ENCODE assay signal across 8 cellular contexts in the genomic region with DNA sequence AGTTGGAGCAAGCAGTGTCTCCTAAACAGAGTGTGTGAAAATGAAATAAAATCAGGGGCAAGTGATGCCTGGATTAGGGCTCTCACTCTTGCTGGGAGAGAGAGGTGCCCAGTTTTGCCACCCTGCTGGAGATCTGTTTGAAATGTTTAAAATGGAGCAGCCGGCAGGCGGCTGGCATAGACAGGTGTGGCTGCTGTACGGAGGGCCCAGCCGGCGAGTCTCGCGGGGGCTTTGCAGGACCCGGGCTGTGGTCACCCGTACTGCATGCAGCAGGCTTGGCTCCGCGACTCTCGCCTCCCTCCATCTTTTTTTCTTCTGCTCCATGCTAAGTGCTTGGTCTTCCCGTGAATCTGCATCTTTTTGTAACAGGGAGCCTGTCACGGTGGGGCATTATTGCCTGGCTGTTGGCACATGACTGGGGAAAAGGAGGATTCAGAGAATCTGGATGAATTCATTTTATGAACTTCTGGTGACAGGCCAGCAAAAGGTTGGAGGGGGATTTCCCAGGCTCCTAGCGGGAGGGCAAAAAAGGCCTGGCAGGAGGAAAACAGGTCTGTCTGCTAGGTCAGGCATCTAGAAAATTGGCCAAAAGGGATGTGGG. TPM values are rescaled to one million over a fixed set of nuclear protein-coding genes. Genes with fewer than 3 reads are reported as not detected.
DNase-seq lines count a peak whose midpoint lies in the region; ATAC-seq, FAIRE-seq and TF ChIP-seq lines count a peak whose summit lies in the region.

No MANE protein-coding gene starts in this region.

- WGBS in GM12878 (ENCODE audit: insufficient coverage, insufficient replicate concordance, low lambda C conversion rate, missing lambda C conversion rate), result 18% methylated on average over 15 of the region's 15 CpGs

- H3K9me3 ChIP-seq in HUES6 (ENCODE audit: control insufficient read depth, insufficient read depth, low read depth, low read length) (no peaks in the 10 kb centered on the region), GM12878 (replicated peaks; ENCODE audit: control insufficient read depth, insufficient read depth, low read length) (no peaks in the 10 kb centered on the region), kidney (ENCODE audit: control insufficient read depth in 1 of 2, low read length in 2 of 2) (no peaks in the 10 kb centered on the region)

- intact Hi-C loops in GM12878 (cut with micrococcal nuclease; ENCODE audit: unreplicated experiment) (no loop called here), kidney (cut with DNase I) (no loop called here)

- SMC1A ChIA-PET in GM12878 (lab: Charles Lee; ENCODE audit: uncharacterized antibody, unreplicated experiment), result interaction anchor here (1.3 to 3.7 kb wide), 4 partner anchors 12 to 109 kb away, joined by 3 to 43 read pairs (median 14); no protein-coding TSS in a partner anchor

- H3K36me3 ChIP-seq in HUES6 (ENCODE audit: control insufficient read depth, insufficient read depth, low read length), result no peaks in the 10 kb centered on the region
- no peaks in the 10 kb centered on the region for H3K36me3 ChIP-seq in GM12878 (ENCODE audit: control insufficient read depth in 2 of 2, insufficient read depth in 2 of 2, low read length in 1 of 2)
- H3K36me3 ChIP-seq in kidney (ENCODE audit: control insufficient read depth in 1 of 2, insufficient read depth in 2 of 2, low read length in 2 of 2), result no peaks in the 10 kb centered on the region

- no peaks in the 10 kb centered on the region for H4K20me1 ChIP-seq in GM12878 (ENCODE audit: control insufficient read depth, insufficient read depth)

- no peak for TF ChIP-seq RAD21 in GM12878 (IDR thresholded peaks at IDR 0.05; ENCODE audit: insufficient read depth, low read depth, low read length)

- H3K9ac ChIP-seq in HUES6 (ENCODE audit: low read length) (peak overlapping the region; percentile 74), GM12878 (ENCODE audit: control insufficient read depth, insufficient read depth, low read length) (peak overlapping the region; percentile 59), kidney (ENCODE audit: low read length in 2 of 2) (peak overlapping the region; percentile 21 to 59)

- H3K79me2 ChIP-seq in GM12878 (ENCODE audit: control insufficient read depth, insufficient read depth, low read length), result peaks cover 52% of the 10 kb centered on the region

- H3K4me2 ChIP-seq in GM12878 (ENCODE audit: control insufficient read depth, insufficient read depth), result peak overlapping the region; percentile 78

- TF ChIP-seq EP300 in GM12878 (IDR thresholded peaks at IDR 0.05; ENCODE audit: borderline replicate concordance in 1 of 2, control insufficient read depth in 1 of 2, low read depth in 2 of 2, low read length in 2 of 2), result no peak

- in situ Hi-C loops in GM12878 (cut with MboI), result no loop called here

- FAIRE-seq in GM12878 (lab: Jason Lieb, UNC), result no peak
- no peak for FAIRE-seq in kidney (lab: Jason Lieb, UNC)

- DNase-seq in AG09309 (ENCODE audit: low read depth), result no peak
- DNase-seq in GM12878 (ENCODE audit: low read depth, low spot score), result no peak
- peak; percentile 80 for DNase-seq in kidney
- peak in 16 of 49 donors; percentile 5 to 52 (median 26) for DNase-seq in substantia nigra (lab: John Stamatoyannopoulos, UW)
- no peak for DNase-seq in LoVo (ENCODE audit: low spot score)

- H3K4me3 ChIP-seq in AG09309 (ENCODE audit: control insufficient read depth, low read depth, low read length) (peak overlapping the region; percentile 56), HUES6 (ENCODE audit: low read depth, low read length) (peak overlapping the region; percentile 59), GM12878 (peak overlapping the region; percentile 64), kidney (ENCODE audit: low read length in 2 of 2) (peak overlapping the region; percentile 65 to 83)

- TF ChIP-seq POLR2A in GM12878 (IDR thresholded peaks at IDR 0.05; ENCODE audit: low read depth, low read length), result no peak

- peaks cover 9% of the 10 kb centered on the region for H3K27me3 ChIP-seq in HUES6 (ENCODE audit: control insufficient read depth, insufficient read depth, low read length)
- no peaks in the 10 kb centered on the region for H3K27me3 ChIP-seq in GM12878 (replicated peaks in 1 of 2; ENCODE audit: control insufficient read depth in 2 of 2, insufficient read depth in 2 of 2, low read length in 1 of 2)

- POLR2A ChIA-PET in GM12878 (lab: Charles Lee), result interaction anchor here (1.1 to 3.3 kb wide), 2 partner anchors 9 to 11 kb away, joined by 3 to 20 read pairs; no protein-coding TSS in a partner anchor

- no TSS peak for BruUV-seq in GM12878 (replicated peaks; lab: Mats Ljungman, UMichigan)

- H3K4me1 ChIP-seq in HUES6 (ENCODE audit: control insufficient read depth, insufficient read depth, low read length) (peaks cover 21% of the 10 kb centered on the region), GM12878 (ENCODE audit: control insufficient read depth, insufficient read depth, low read length) (peaks cover 8% of the 10 kb centered on the region), kidney (ENCODE audit: control insufficient read depth in 1 of 2, insufficient read depth in 1 of 2, low read depth in 1 of 2, low read length in 2 of 2) (peaks cover 0 to 17% of the 10 kb centered on the region in 2 donors)

- no peak for TF ChIP-seq CTCF in AG09309 (IDR thresholded peaks at IDR 0.05; ENCODE audit: control insufficient read depth, insufficient read depth, low read depth, low read length, missing control alignments)
- TF ChIP-seq CTCF in GM12878 (IDR thresholded peaks at IDR 0.05 in 2 of 3, conservative IDR thresholded peaks at IDR 0.05 in 1 of 3; ENCODE audit: control insufficient read depth in 2 of 3, extremely low read depth in 1 of 3, insufficient read depth in 1 of 3, low read depth in 3 of 3, low read length in 3 of 3), result no peak
- no peak for TF ChIP-seq CTCF in kidney (IDR thresholded peaks at IDR 0.05; ENCODE audit: borderline replicate concordance, extremely low read depth, insufficient read depth)

- RAD21 ChIA-PET in GM12878 (lab: Charles Lee; ENCODE audit: unreplicated experiment), result interaction anchor here (1.1 to 3.6 kb wide), 4 partner anchors 11 to 110 kb away, joined by 3 to 38 read pairs (median 18); no protein-coding TSS in a partner anchor

- H3K27ac ChIP-seq in HUES6 (ENCODE audit: low read depth, low read length) (no peak overlapping the region), GM12878 (ENCODE audit: control insufficient read depth, insufficient read depth) (0 out of 2 replicates have a peak overlapping the region, but pooled peaks have one; percentile 9), kidney (ENCODE audit: low read depth in 2 of 2, low read length in 2 of 2) (peak overlapping the region in 1 of 2 donors; percentile 1), substantia nigra (ENCODE audit: low read depth, low read length, poor library complexity, severe bottlenecking) (peak overlapping the region; percentile 45)

- ATAC-seq in GM12878 (peak; percentile 6), HG03025 (IDR thresholded peaks at IDR 0.05; ENCODE audit: low FRiP score, unreplicated experiment) (no peak), GM19324 (IDR thresholded peaks at IDR 0.05; ENCODE audit: low FRiP score, unreplicated experiment) (no peak)

- no peak overlapping the region; the same call in 1 of the 2 replicates for H2AFZ ChIP-seq in GM12878 (ENCODE audit: control insufficient read depth, low read depth, low read length)

- CTCF ChIA-PET in GM12878 (lab: Yijun Ruan, JAX), result interaction anchor here (1.0 to 2.3 kb wide), 3 partner anchors 108 to 111 kb away, joined by 3 to 14 read pairs (median 4); no protein-coding TSS in a partner anchor

TF ChIP-seq in GM12878, 131 proteins besides CTCF, POLR2A, EP300 and RAD21 (continues in another document):
- peak; percentile 39; the same call in 1 of the 2 replicates for TF ChIP-seq YY1 (IDR thresholded peaks at IDR 0.05; ENCODE audit: low read depth, low read length)

RNA-seq across cellular contexts. Expression of gene ZNRF1, which starts 1.8 kb away (rescaled TPM):
- 35.1 and 37.4 TPM in 2 replicates for total RNA-seq in GM12878 (2013; cell fraction: nucleolus; rRNA removed)
- total RNA-seq in GM12878 (2014; rRNA removed) (15.6 and 16.3 TPM in 2 replicates), GM12878 (2014; rRNA removed; fragmentation: Illumina TruSeq; extraction: Trizol) (6.1 and 7.1 TPM in 2 replicates), GM12878 (2021) (24.2 and 25.9 TPM in 2 replicates), kidney (23.1 TPM)
- polyA plus RNA-seq in GM12878 (2011; ENCODE audit: low read depth), result 3.4 TPM
- polyA plus RNA-seq in GM12878 (2011; rRNA removed) (12.1 and 19.7 TPM in 2 replicates), GM12878 (2014; fragmentation: Illumina TruSeq; extraction: Trizol) (7.8 and 14.4 TPM in 2 replicates), GM12878 (2014; fragmentation: Nextera tagmentation; extraction: Ambion mirVana) (10 to 100 TPM; 12.0 to 14.2 TPM), GM12878 (2014; rRNA removed) (23.0 and 26.4 TPM in 2 replicates), GM12878 (2016; fragmentation: Nextera tagmentation; extraction: Ambion mirVana) (1 to 10 TPM; 5.8 to 6.7 TPM), kidney (ENCODE audit: insufficient read depth, low read depth, low replicate concordance) (10.8 TPM)
- polyA plus RNA-seq in GM12878 (2011; cell fraction: cytosol; rRNA removed), result 11.1 and 19.5 TPM in 2 replicates
- 17.6 and 19.0 TPM in 2 replicates for polyA plus RNA-seq in GM12878 (2011; cell fraction: nucleus; rRNA removed)
- polyA plus RNA-seq in GM12878 (2012), result 11.1 and 12.1 TPM in 2 replicates
- 15.7 and 16.9 TPM in 2 replicates for polyA minus RNA-seq in GM12878 (2011; rRNA and poly(A)+ RNA removed)
- polyA minus RNA-seq in GM12878 (2011; cell fraction: cytosol; rRNA and poly(A)+ RNA removed), result 9.1 and 12.5 TPM in 2 replicates
- polyA minus RNA-seq in GM12878 (2011; cell fraction: nucleus; rRNA and poly(A)+ RNA removed), result 8.5 and 16.7 TPM in 2 replicates

RNA-seq across cellular contexts. Expression of gene WDR59, which starts 15.7 kb away (rescaled TPM):
- total RNA-seq in GM12878 (2013; cell fraction: nucleolus; rRNA removed), result 135 and 136 TPM in 2 replicates
- total RNA-seq in GM12878 (2014; rRNA removed) (23.7 and 24.3 TPM in 2 replicates), GM12878 (2014; rRNA removed; fragmentation: Illumina TruSeq; extraction: Trizol) (17.2 and 19.0 TPM in 2 replicates), GM12878 (2021) (54.9 and 62.0 TPM in 2 replicates), kidney (60.0 TPM)
- polyA plus RNA-seq in GM12878 (2011; ENCODE audit: low read depth), result 19.6 TPM
- polyA plus RNA-seq in GM12878 (2011; rRNA removed) (64.5 and 78.4 TPM in 2 replicates), GM12878 (2014; fragmentation: Illumina TruSeq; extraction: Trizol) (31.1 and 32.7 TPM in 2 replicates), GM12878 (2014; fragmentation: Nextera tagmentation; extraction: Ambion mirVana) (10 to 100 TPM in 1 of 2 experiments, 1 to 10 TPM in 1; 9.7 to 11.5 TPM), GM12878 (2014; rRNA removed) (35.1 and 37.7 TPM in 2 replicates), GM12878 (2016; fragmentation: Nextera tagmentation; extraction: Ambion mirVana) (10 to 100 TPM; 19.9 to 25.3 TPM), kidney (ENCODE audit: insufficient read depth, low read depth, low replicate concordance) (32.6 TPM)
- polyA plus RNA-seq in GM12878 (2011; cell fraction: cytosol; rRNA removed), result 55.0 and 58.9 TPM in 2 replicates
- polyA plus RNA-seq in GM12878 (2011; cell fraction: nucleus; rRNA removed), result 158 and 164 TPM in 2 replicates
- polyA plus RNA-seq in GM12878 (2012), result 46.0 and 48.8 TPM in 2 replicates
- 79.4 and 90.2 TPM in 2 replicates for polyA minus RNA-seq in GM12878 (2011; rRNA and poly(A)+ RNA removed)
- polyA minus RNA-seq in GM12878 (2011; cell fraction: cytosol; rRNA and poly(A)+ RNA removed), result 27.7 and 34.0 TPM in 2 replicates
- 29.5 and 51.9 TPM in 2 replicates for polyA minus RNA-seq in GM12878 (2011; cell fraction: nucleus; rRNA and poly(A)+ RNA removed)
